In genomic region chr17:40371261-40371929, GRCh38 we compare ENCODE assay signal across 12 cellular contexts. TPM values are rescaled to one million over a fixed set of nuclear protein-coding genes. Genes with fewer than 3 reads are reported as not detected.
DNase-seq lines count a peak whose midpoint lies in the region; ATAC-seq, FAIRE-seq and TF ChIP-seq lines count a peak whose summit lies in the region.
"Had no signal": no experiment of that assay in that cellular context is flagged by ENCODE, and none has a peak within 500 bp of the region (broad histone marks: within the 10 kb centered on the region; RNA-seq: fewer than 3 reads in every experiment).

No MANE protein-coding gene starts in this region.

- H3K4me1 ChIP-seq in Karpas-422 (ENCODE audit: low read length): no peaks in the 10 kb centered on the region

- no peaks in the 10 kb centered on the region for H3K9me3 Mint-ChIP-seq in activated T-cell treated with anti-CD3 and anti-CD28 coated beads, Interleukin-2, amount 50 U/mL, for 24 hours
- H3K9me3 Mint-ChIP-seq in activated T-helper 17 cell treated with anti-CD3 and anti-CD28 coated beads, Interleukin-2, amount 50 U/mL, for 72 hours: no peaks in the 10 kb centered on the region
- H3K9me3 Mint-ChIP-seq: immature natural killer cell had no signal

- DNase-seq in activated T-cell treated with anti-CD3 and anti-CD28 coated beads, Interleukin-2, amount 50 U/mL, for 24 hours: peak; percentile 39
- no peak for DNase-seq in activated T-cell treated with anti-CD3 and anti-CD28 coated beads for 4 hours
- peak; percentile 88 for DNase-seq in Karpas-422
- peak; percentile 51 for DNase-seq in stimulated activated CD8-positive, alpha-beta memory T cell treated with anti-CD3 and anti-CD28 coated beads, Interleukin-4, amount 100 ng/mL, for 48 hours
- DNase-seq in left ventricle myocardium superior: no peak
- DNase-seq in H54 (ENCODE audit: insufficient read length, low spot score): no peak
- DNase-seq: stimulated activated CD4-positive, alpha-beta T cell treated with anti-CD3 and anti-CD28 coated beads, Interleukin-2, amount 100 ng/mL, for 48 hours; transverse colon had no signal

- H3K4me3 ChIP-seq in Karpas-422 (ENCODE audit: low read length): no peak overlapping the region
- H3K4me3 ChIP-seq: transverse colon had no signal

- peaks cover 36% of the 10 kb centered on the region for H3K4me1 Mint-ChIP-seq in activated T-cell treated with anti-CD3 and anti-CD28 coated beads, Interleukin-2, amount 50 U/mL, for 24 hours (ENCODE audit: low read depth)
- peaks cover 17% of the 10 kb centered on the region for H3K4me1 Mint-ChIP-seq in activated T-helper 17 cell treated with anti-CD3 and anti-CD28 coated beads, Interleukin-2, amount 50 U/mL, for 72 hours

- FAIRE-seq in H54 (lab: Jason Lieb, UNC): no peak
- FAIRE-seq: endometrium had no signal

- H3K36me3 Mint-ChIP-seq in activated T-cell treated with anti-CD3 and anti-CD28 coated beads, Interleukin-2, amount 50 U/mL, for 24 hours (ENCODE audit: low read depth): no peaks in the 10 kb centered on the region
- H3K36me3 Mint-ChIP-seq in activated T-helper 17 cell treated with anti-CD3 and anti-CD28 coated beads, Interleukin-2, amount 50 U/mL, for 72 hours (ENCODE audit: low read depth): no peaks in the 10 kb centered on the region
- H3K36me3 Mint-ChIP-seq: immature natural killer cell had no signal

- no peak overlapping the region for H2AFZ ChIP-seq in Karpas-422 (ENCODE audit: low read length)

- H3K27me3 ChIP-seq in Karpas-422 (ENCODE audit: low read length): no peaks in the 10 kb centered on the region
- H3K27me3 ChIP-seq: transverse colon had no signal

- H3K27me3 Mint-ChIP-seq in activated T-cell treated with anti-CD3 and anti-CD28 coated beads, Interleukin-2, amount 50 U/mL, for 24 hours: peaks cover under 1% of the 10 kb centered on the region
- no peaks in the 10 kb centered on the region for H3K27me3 Mint-ChIP-seq in activated T-helper 17 cell treated with anti-CD3 and anti-CD28 coated beads, Interleukin-2, amount 50 U/mL, for 72 hours

- peak; percentile 44 for ATAC-seq in activated T-helper 17 cell treated with anti-CD3 and anti-CD28 coated beads, Interleukin-2, amount 50 U/mL, for 72 hours (replicated peaks)
- ATAC-seq in left ventricle myocardium superior (no peak), GM21737 (IDR thresholded peaks at IDR 0.05; ENCODE audit: unreplicated experiment) (no peak)

- no peaks in the 10 kb centered on the region for H3K9me2 ChIP-seq in Karpas-422 (replicated peaks; ENCODE audit: insufficient read depth, low read length)

- H3K9ac ChIP-seq in Karpas-422 (ENCODE audit: low read length): no peak overlapping the region

- no peak overlapping the region for H3K27ac Mint-ChIP-seq in activated T-cell treated with anti-CD3 and anti-CD28 coated beads, Interleukin-2, amount 50 U/mL, for 24 hours
- no peak overlapping the region for H3K27ac Mint-ChIP-seq in activated T-helper 17 cell treated with anti-CD3 and anti-CD28 coated beads, Interleukin-2, amount 50 U/mL, for 72 hours
- H3K27ac Mint-ChIP-seq: immature natural killer cell had no signal

- H3K27ac ChIP-seq in Karpas-422 (ENCODE audit: low read length): no peak overlapping the region
- H3K27ac ChIP-seq: transverse colon had no signal

- no peak overlapping the region for H3K4me3 Mint-ChIP-seq in activated T-cell treated with anti-CD3 and anti-CD28 coated beads, Interleukin-2, amount 50 U/mL, for 24 hours
- H3K4me3 Mint-ChIP-seq in activated T-helper 17 cell treated with anti-CD3 and anti-CD28 coated beads, Interleukin-2, amount 50 U/mL, for 72 hours: no peak overlapping the region
- H3K4me3 Mint-ChIP-seq: immature natural killer cell had no signal

- intact Hi-C loops in left ventricle myocardium superior (cut with micrococcal nuclease): no loop called here

- H3K4me2 ChIP-seq in Karpas-422 (ENCODE audit: low read depth, low read length, poor library complexity, severe bottlenecking): no peak overlapping the region

- H3K79me2 ChIP-seq in Karpas-422 (ENCODE audit: low read length): no peaks in the 10 kb centered on the region

- H3K36me3 ChIP-seq in Karpas-422 (ENCODE audit: insufficient read depth, low read length): no peaks in the 10 kb centered on the region
- H3K36me3 ChIP-seq: transverse colon had no signal

- no peaks in the 10 kb centered on the region for H3K9me3 ChIP-seq in Karpas-422 (ENCODE audit: low read length)
- H3K9me3 ChIP-seq: transverse colon had no signal

- no peak for TF ChIP-seq POLR2A in H54 (IDR thresholded peaks at IDR 0.05; ENCODE audit: low read depth, low read length)

- no peaks in the 10 kb centered on the region for H4K20me1 ChIP-seq in Karpas-422 (ENCODE audit: insufficient read depth, low read depth, low read length)

RNA-seq across cellular contexts. Expression of gene GJD3, which starts 6.9 kb away (rescaled TPM):
- total RNA-seq in Karpas-422 (2014; rRNA removed; shearing (Covaris generic); ENCODE audit: low replicate concordance): not detected in 2 replicates
- not detected for total RNA-seq in activated T-helper 17 cell treated with anti-CD3 and anti-CD28 coated beads, Interleukin-2, amount 50 U/mL, for 72 hours
- 1.2 TPM for total RNA-seq in left ventricle myocardium superior
- total RNA-seq: transverse colon had no signal

RNA-seq across cellular contexts. Expression of gene TOP2A, which starts 46.3 kb away (rescaled TPM):
- 101 and 199 TPM in 2 replicates for total RNA-seq in Karpas-422 (2014; rRNA removed; shearing (Covaris generic); ENCODE audit: low replicate concordance)
- total RNA-seq in activated T-helper 17 cell treated with anti-CD3 and anti-CD28 coated beads, Interleukin-2, amount 50 U/mL, for 72 hours: 100 to 1,000 TPM; 230 to 257 TPM
- 1.1 TPM for total RNA-seq in left ventricle myocardium superior

Comparison
In these comparisons a context has a peak if more than half of its experiments do, and no peak if none do; other contexts are left out.
1. DNase-seq: peak in activated T-cell treated with anti-CD3 and anti-CD28 coated beads, Interleukin-2, amount 50 U/mL, for 24 hours (single experiment), Karpas-422 (single experiment) and stimulated activated CD8-positive, alpha-beta memory T cell treated with anti-CD3 and anti-CD28 coated beads, Interleukin-4, amount 100 ng/mL, for 48 hours (single experiment); none in activated T-cell treated with anti-CD3 and anti-CD28 coated beads for 4 hours (single experiment), left ventricle myocardium superior (single experiment) and H54 (single experiment).
2. RNA of gene TOP2A, which starts 46.3 kb away (total RNA-seq): 230 to 257 TPM in activated T-helper 17 cell treated with anti-CD3 and anti-CD28 coated beads, Interleukin-2, amount 50 U/mL, for 72 hours and 101 to 199 TPM in Karpas-422; 1.1 TPM in left ventricle myocardium superior (single experiment); every median in the first group is over 10 times any median in the second.